In the genomic region with DNA sequence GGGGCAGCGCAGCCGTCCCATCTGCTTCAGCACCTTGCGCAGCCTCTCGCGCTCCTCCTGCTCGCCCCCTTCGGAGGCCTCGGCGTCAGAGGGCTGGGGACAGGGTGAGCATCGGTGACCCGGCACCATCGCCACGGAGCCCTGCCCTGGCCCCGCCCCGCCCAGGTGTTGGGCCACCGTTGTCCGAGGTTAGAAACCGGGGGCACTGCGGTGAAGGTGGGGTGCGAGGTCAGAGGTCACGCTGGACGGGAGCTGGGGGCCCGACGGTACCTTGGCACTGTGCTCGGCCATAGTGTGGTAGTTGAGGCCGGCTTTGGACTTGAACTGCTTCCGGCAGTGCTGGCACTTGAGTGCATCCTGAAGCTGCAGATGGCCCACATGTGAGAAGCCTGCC, we compare ENCODE assay signal across 21 cellular contexts.
"Had no signal": no experiment of that assay in that cellular context is flagged by ENCODE, and none has a peak within 500 bp of the region (broad histone marks: within the 10 kb centered on the region; RNA-seq: fewer than 3 reads in every experiment).

No MANE protein-coding gene starts in this region.

- H3K9me3 ChIP-seq: body of pancreas, tibial artery had no signal

- H3K27ac Mint-ChIP-seq: activated CD4-positive, alpha-beta memory T cell treated with anti-CD3 and anti-CD28 coated beads, Interleukin-2, amount 10 ng/mL, durations not matched to agents 7 days and 5 days; activated CD4-positive, alpha-beta T cell treated with anti-CD3 and anti-CD28 coated beads, Interleukin-2, amount 10 ng/mL, durations not matched to agents 24 days and 14 days; activated naive CD4-positive, alpha-beta T cell treated with anti-CD3 and anti-CD28 coated beads for 36 hours; activated naive CD8-positive, alpha-beta T cell treated with anti-CD3 and anti-CD28 coated beads, Interleukin-2, amount 50 U/mL, for 24 hours; activated T-cell treated with anti-CD3 and anti-CD28 coated beads, Interleukin-2, amount 50 U/mL, for 72 hours; naive thymus-derived CD4-positive, alpha-beta T cell; stimulated activated naive CD8-positive, alpha-beta T cell treated with anti-CD3 and anti-CD28 coated beads, Interleukin-15, Interleukin-2, amounts not matched to agents 100 ng/mL and 50 ng/mL, for 24 hours; T-cell; T-helper 2 cell treated with Interferon-gamma antibody and Interleukin-4, amounts not matched to agents 5 μg/mL and 100 μg/mL, for 36 hours had no signal

- H3K27me3 ChIP-seq: body of pancreas, cardiac muscle cell, tibial artery had no signal

- H3K27me3 Mint-ChIP-seq: activated CD4-positive, alpha-beta memory T cell treated with anti-CD3 and anti-CD28 coated beads, Interleukin-2, amount 10 ng/mL, durations not matched to agents 7 days and 5 days; activated CD4-positive, alpha-beta T cell treated with anti-CD3 and anti-CD28 coated beads, Interleukin-2, amount 10 ng/mL, durations not matched to agents 24 days and 14 days; activated naive CD8-positive, alpha-beta T cell treated with anti-CD3 and anti-CD28 coated beads, Interleukin-2, amount 50 U/mL, for 24 hours; naive thymus-derived CD4-positive, alpha-beta T cell; stimulated activated naive CD8-positive, alpha-beta T cell treated with anti-CD3 and anti-CD28 coated beads, Interleukin-15, Interleukin-2, amounts not matched to agents 100 ng/mL and 50 ng/mL, for 24 hours; T-cell had no signal

- H3K4me3 ChIP-seq: body of pancreas, cardiac muscle cell, tibial artery had no signal

- DNase-seq: activated CD4-positive, alpha-beta memory T cell treated with anti-CD3 and anti-CD28 coated beads, Interleukin-2, amount 10 ng/mL, durations not matched to agents 7 days and 5 days; activated CD4-positive, alpha-beta T cell treated with anti-CD3 and anti-CD28 coated beads, Interleukin-2, amount 10 ng/mL, durations not matched to agents 24 days and 14 days; activated effector memory CD4-positive, alpha-beta T cell treated with Interleukin-2 at 50 U/mL for 16 hours; activated naive CD8-positive, alpha-beta T cell treated with anti-CD3 and anti-CD28 coated beads, Interleukin-2, amount 50 U/mL, for 24 hours; activated T-cell treated with anti-CD3 and anti-CD28 coated beads, Interleukin-2, amount 50 U/mL, for 72 hours; anterior cingulate cortex; body of pancreas; occipital lobe; retina; stimulated activated CD4-positive, alpha-beta T cell treated with anti-CD3 and anti-CD28 coated beads, Interleukin-12 subunit alpha, Interleukin-12 subunit beta, amount 100 ng/mL, for 4 hours; stimulated activated CD4-positive, alpha-beta T cell treated with anti-CD3 and anti-CD28 coated beads, Interleukin-4, amount 100 ng/mL, for 4 hours; T-cell; tibial artery had no signal

- H3K4me3 Mint-ChIP-seq: activated CD4-positive, alpha-beta memory T cell treated with anti-CD3 and anti-CD28 coated beads, Interleukin-2, amount 10 ng/mL, durations not matched to agents 7 days and 5 days; activated CD4-positive, alpha-beta T cell treated with anti-CD3 and anti-CD28 coated beads, Interleukin-2, amount 10 ng/mL, durations not matched to agents 24 days and 14 days; activated naive CD4-positive, alpha-beta T cell treated with anti-CD3 and anti-CD28 coated beads for 36 hours; activated naive CD8-positive, alpha-beta T cell treated with anti-CD3 and anti-CD28 coated beads, Interleukin-2, amount 50 U/mL, for 24 hours; activated T-cell treated with anti-CD3 and anti-CD28 coated beads, Interleukin-2, amount 50 U/mL, for 72 hours; naive thymus-derived CD4-positive, alpha-beta T cell; stimulated activated naive CD8-positive, alpha-beta T cell treated with anti-CD3 and anti-CD28 coated beads, Interleukin-15, Interleukin-2, amounts not matched to agents 100 ng/mL and 50 ng/mL, for 24 hours; T-cell; T-helper 2 cell treated with Interferon-gamma antibody and Interleukin-4, amounts not matched to agents 5 μg/mL and 100 μg/mL, for 36 hours had no signal

- H3K9me3 Mint-ChIP-seq: activated CD4-positive, alpha-beta memory T cell treated with anti-CD3 and anti-CD28 coated beads, Interleukin-2, amount 10 ng/mL, durations not matched to agents 7 days and 5 days; activated CD4-positive, alpha-beta T cell treated with anti-CD3 and anti-CD28 coated beads, Interleukin-2, amount 10 ng/mL, durations not matched to agents 24 days and 14 days; activated naive CD4-positive, alpha-beta T cell treated with anti-CD3 and anti-CD28 coated beads for 36 hours; activated naive CD8-positive, alpha-beta T cell treated with anti-CD3 and anti-CD28 coated beads, Interleukin-2, amount 50 U/mL, for 24 hours; naive thymus-derived CD4-positive, alpha-beta T cell; neural crest cell; stimulated activated naive CD8-positive, alpha-beta T cell treated with anti-CD3 and anti-CD28 coated beads, Interleukin-15, Interleukin-2, amounts not matched to agents 100 ng/mL and 50 ng/mL, for 24 hours; T-cell; T-helper 2 cell treated with Interferon-gamma antibody and Interleukin-4, amounts not matched to agents 5 μg/mL and 100 μg/mL, for 36 hours had no signal

- H3K4me1 Mint-ChIP-seq: neural crest cell had no signal

- H3K27ac ChIP-seq: body of pancreas, cardiac muscle cell, epithelial cell of prostate, tibial artery, VCaP had no signal
